ENCODE assay signal across 2 cellular contexts in genomic region chr20:58340853-58341252, GRCh38.
A peak's percentile ranks its signal among the peaks of the same experiment; 100 is the strongest.
TF ChIP-seq lines count a peak whose summit lies in the region.

No MANE protein-coding gene starts in this region.

TF ChIP-seq in K562, 482 proteins besides CTCF, POLR2A, EP300 and RAD21:
- TF ChIP-seq MAFK (IDR thresholded peaks at IDR 0.05; ENCODE audit: low read length) (peak; percentile 81), NR2C1 (IDR thresholded peaks at IDR 0.05) (peak; percentile 34; the same call in 1 of the 2 replicates), NR2C1 (tag; IDR thresholded peaks at IDR 0.05) (peak; percentile 49), BACH1 (tag; IDR thresholded peaks at IDR 0.05) (peak; percentile 47; the same call in 1 of the 2 replicates), NR2C2 (CRISPR knock-in tag; IDR thresholded peaks at IDR 0.05) (no peak), NR2C2 (tag; IDR thresholded peaks at IDR 0.05) (peak; percentile 67), PPARD (CRISPR knock-in tag; IDR thresholded peaks at IDR 0.05) (no peak), ZNF592 (IDR thresholded peaks at IDR 0.05) (peak; percentile 63; the same call in 1 of the 2 replicates), PHF8 (IDR thresholded peaks at IDR 0.05; ENCODE audit: borderline replicate concordance, low read length) (no peak), HOMEZ (CRISPR knock-in tag; IDR thresholded peaks at IDR 0.05) (no peak), ZNF316 (IDR thresholded peaks at IDR 0.05) (peak; percentile 97), MEF2A (IDR thresholded peaks at IDR 0.05; ENCODE audit: control insufficient read depth, low read depth, low read length) (no peak), NFE2 (IDR thresholded peaks at IDR 0.05; ENCODE audit: low read depth) (peak; percentile 66; the same call in 1 of the 2 replicates), MAFF (IDR thresholded peaks at IDR 0.05; ENCODE audit: low read length) (peak; percentile 71), MAFG (tag; conservative IDR thresholded peaks at IDR 0.05) (peak; percentile 86), HMBOX1 (IDR thresholded peaks at IDR 0.05) (no peak), C11orf30 (IDR thresholded peaks at IDR 0.05; ENCODE audit: low read depth) (peak; percentile 91)

TF ChIP-seq in HepG2, 621 proteins besides CTCF, POLR2A, EP300 and RAD21:
- TF ChIP-seq ARID5B (CRISPR knock-in tag; IDR thresholded peaks at IDR 0.05) (no peak), MAFK (conservative IDR thresholded peaks at IDR 0.05 in 1 of 2, IDR thresholded peaks at IDR 0.05 in 1 of 2; ENCODE audit: low read length in 2 of 2) (peak; percentile 55 to 80; a peak in 3 of 4 replicates), MAFF (IDR thresholded peaks at IDR 0.05; ENCODE audit: low read depth, low read length) (peak; percentile 33)
TF ChIP-seq in HepG2: peak in this region for 2.
